In the genomic region with DNA sequence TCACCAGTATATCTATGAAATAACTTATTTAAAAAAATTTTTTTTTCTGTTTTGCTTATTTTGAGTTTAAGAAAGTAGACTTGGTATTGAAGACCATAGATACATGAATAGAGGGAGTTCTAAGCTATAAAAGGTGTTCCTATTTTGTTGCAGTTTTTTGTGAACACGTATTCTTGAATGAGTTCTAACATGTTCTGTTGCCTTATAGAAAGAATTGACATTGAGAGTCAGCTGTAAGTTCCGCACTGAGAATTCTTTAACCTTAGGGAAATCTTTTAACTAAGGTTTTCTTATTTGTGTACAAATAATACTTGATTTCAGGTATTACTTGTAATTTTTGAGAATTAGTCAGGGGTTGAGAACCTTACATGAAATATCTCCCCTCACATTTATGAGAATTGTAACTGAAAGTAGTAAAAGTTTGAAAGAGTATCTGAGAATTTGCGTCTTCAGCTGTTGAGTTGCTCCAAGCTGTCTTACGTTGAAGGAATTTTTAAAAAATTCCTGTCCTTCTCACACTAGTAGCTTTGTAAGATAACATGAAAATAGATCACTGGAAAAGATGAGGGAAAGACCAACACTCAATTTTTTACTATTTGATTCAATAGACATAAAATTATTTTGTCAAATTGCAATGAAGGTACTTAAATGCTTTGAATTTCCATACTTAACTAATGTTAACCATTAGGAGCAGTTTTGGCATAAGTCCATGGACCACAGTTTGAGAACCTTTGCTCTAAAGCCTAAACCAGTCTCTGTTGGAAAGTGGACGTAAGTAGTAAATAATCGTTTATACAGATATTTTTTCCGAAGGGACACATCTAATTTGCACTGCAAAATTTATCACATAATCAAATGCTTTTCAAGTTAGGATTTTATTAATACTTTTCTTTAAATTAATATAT, we compare ENCODE assay signal across 10 cellular contexts. TPM values are rescaled to one million over a fixed set of nuclear protein-coding genes. Genes with fewer than 3 reads are reported as not detected.
DNase-seq lines count a peak whose midpoint lies in the region; ATAC-seq, FAIRE-seq and TF ChIP-seq lines count a peak whose summit lies in the region.
"Had no signal": no experiment of that assay in that cellular context is flagged by ENCODE, and none has a peak within 500 bp of the region (broad histone marks: within the 10 kb centered on the region; RNA-seq: fewer than 3 reads in every experiment).

No MANE protein-coding gene starts in this region.

- peak overlapping the region; percentile 93 for H3K4me3 ChIP-seq in HUES64 (ENCODE audit: low read length)
- H3K4me3 ChIP-seq in GM12878 = peak overlapping the region; percentile 95
- H3K4me3 ChIP-seq in mucosa of stomach (ENCODE audit: low read length) = peak overlapping the region; percentile 27
- H3K4me3 ChIP-seq in lower leg skin (ENCODE audit: low read depth, poor library complexity, severe bottlenecking) = no peak overlapping the region

- TF ChIP-seq CTCF in CD14-positive monocyte (IDR thresholded peaks at IDR 0.05) (no peak), GM12878 (IDR thresholded peaks at IDR 0.05 in 2 of 3, conservative IDR thresholded peaks at IDR 0.05 in 1 of 3; ENCODE audit: control insufficient read depth in 2 of 3, extremely low read depth in 1 of 3, insufficient read depth in 1 of 3, low read depth in 3 of 3, low read length in 3 of 3) (no peak), lower leg skin (IDR thresholded peaks at IDR 0.05) (no peak)

- CTCF ChIA-PET in GM12878 (lab: Yijun Ruan, JAX) = interaction anchor here (0.9 to 1.6 kb wide), 4 partner anchors 11 to 464 kb away, joined by 3 to 6 read pairs (median 4); no protein-coding TSS in a partner anchor

- no peak for TF ChIP-seq EP300 in GM12878 (IDR thresholded peaks at IDR 0.05; ENCODE audit: borderline replicate concordance in 1 of 2, control insufficient read depth in 1 of 2, low read depth in 2 of 2, low read length in 2 of 2)

- peak overlapping the region in 2 of 7 donors; percentile 57 to 70 for H3K27ac Mint-ChIP-seq in CD14-positive monocyte

- H3K36me3 ChIP-seq in HUES64 (ENCODE audit: insufficient read depth, low read length) (peaks cover 26% of the 10 kb centered on the region), GM12878 (ENCODE audit: control insufficient read depth in 2 of 2, insufficient read depth in 2 of 2, low read length in 1 of 2) (peaks cover 0 to 3% of the 10 kb centered on the region in 2 experiments; a peak in 3 of 4 replicates), mucosa of stomach (ENCODE audit: control insufficient read depth, insufficient read depth, low read length) (no peaks in the 10 kb centered on the region)
- H3K36me3 ChIP-seq: colonic mucosa had no signal

- H3K27me3 ChIP-seq in HUES64 (ENCODE audit: insufficient read depth, low read length) (no peaks in the 10 kb centered on the region), GM12878 (replicated peaks in 1 of 2; ENCODE audit: control insufficient read depth in 2 of 2, insufficient read depth in 2 of 2, low read length in 1 of 2) (no peaks in the 10 kb centered on the region), mucosa of stomach (ENCODE audit: control insufficient read depth, insufficient read depth, low read length) (no peaks in the 10 kb centered on the region)
- H3K27me3 ChIP-seq: colonic mucosa had no signal

- POLR2A ChIA-PET in GM12878 (lab: Charles Lee) = no interaction called here

- H3K9me3 Mint-ChIP-seq in CD14-positive monocyte = no peaks in the 10 kb centered on the region

- peaks cover 19% of the 10 kb centered on the region in 2 donors for H3K36me3 Mint-ChIP-seq in CD14-positive monocyte

- peak overlapping the region; percentile 17 for H3K4me2 ChIP-seq in GM12878 (ENCODE audit: control insufficient read depth, insufficient read depth)

- H3K9me3 ChIP-seq in HUES64 (ENCODE audit: insufficient read depth, low read depth, low read length) (no peaks in the 10 kb centered on the region), GM12878 (replicated peaks; ENCODE audit: control insufficient read depth, insufficient read depth, low read length) (no peaks in the 10 kb centered on the region), mucosa of stomach (ENCODE audit: control insufficient read depth, low read length) (no peaks in the 10 kb centered on the region)
- H3K9me3 ChIP-seq: colonic mucosa had no signal

- DNase-seq in CD14-positive monocyte (ENCODE audit: low spot score) (no peak), GM12878 (ENCODE audit: low read depth, low spot score) (no peak), COLO829 (ENCODE audit: low spot score) (no peak), lower leg skin (ENCODE audit: low spot score in 2 of 2) (no peak), HK-2 (ENCODE audit: unreplicated experiment) (no peak), NCI-H345 (lab: John Stamatoyannopoulos, UW) (no peak)
- DNase-seq: colonic mucosa, NCI-H2107 had no signal

- no peak overlapping the region for H3K27ac ChIP-seq in HUES64 (ENCODE audit: low read depth, low read length)
- peak overlapping the region; percentile 33; the same call in 1 of the 2 replicates for H3K27ac ChIP-seq in GM12878 (ENCODE audit: control insufficient read depth, insufficient read depth)
- H3K27ac ChIP-seq: colonic mucosa had no signal

- H3K4me3 Mint-ChIP-seq in CD14-positive monocyte = peak overlapping the region; percentile 16 to 73

- H3K9ac ChIP-seq in HUES64 (ENCODE audit: low read depth, low read length) (no peak overlapping the region), GM12878 (ENCODE audit: control insufficient read depth, insufficient read depth, low read length) (peak overlapping the region; percentile 100), mucosa of stomach (ENCODE audit: low read length) (peak overlapping the region; percentile 98)

- no peak for ATAC-seq in GM12878

- peaks cover 99% of the 10 kb centered on the region for H3K79me2 ChIP-seq in GM12878 (ENCODE audit: control insufficient read depth, insufficient read depth, low read length)

- SMC1A ChIA-PET in GM12878 (lab: Charles Lee; ENCODE audit: uncharacterized antibody, unreplicated experiment) = interaction anchor here (2.1 kb wide), 1 partner anchor 45 kb away, joined by 9 read pairs; no protein-coding TSS in a partner anchor

- peaks cover 35% of the 10 kb centered on the region for H3K4me1 ChIP-seq in HUES64 (ENCODE audit: insufficient read depth, low read length)
- H3K4me1 ChIP-seq in GM12878 (ENCODE audit: control insufficient read depth, insufficient read depth, low read length) = no peaks in the 10 kb centered on the region; the same call in 1 of the 2 replicates
- no peaks in the 10 kb centered on the region for H3K4me1 ChIP-seq in mucosa of stomach (ENCODE audit: control insufficient read depth, insufficient read depth, low read length)
- H3K4me1 ChIP-seq: colonic mucosa had no signal

- RAD21 ChIA-PET in GM12878 (lab: Charles Lee; ENCODE audit: unreplicated experiment) = interaction anchor here (1.1 to 1.4 kb wide), 2 partner anchors 10 to 269 kb away, joined by 4 to 5 read pairs; no protein-coding TSS in a partner anchor

- WGBS in HUES64 = 86% methylated on average over 7 of the region's 7 CpGs
- 29% methylated on average over 7 of the region's 7 CpGs for WGBS in GM12878 (ENCODE audit: insufficient coverage, insufficient replicate concordance, low lambda C conversion rate, missing lambda C conversion rate)
- WGBS in lower leg skin, 2 donors = 31 to 37% methylated on average over 7 of the region's 7 CpGs

- intact Hi-C loops in CD14-positive monocyte (cut with micrococcal nuclease) = loop anchor here (5.0 to 10.0 kb wide), 3 partner anchors 167 to 525 kb away; a partner anchor contains a TSS
- intact Hi-C loops in GM12878 (cut with micrococcal nuclease; ENCODE audit: unreplicated experiment) = loop anchor here (5.0 to 10.0 kb wide), 4 partner anchors 167 to 515 kb away; a partner anchor contains a TSS
- intact Hi-C loops in lower leg skin (cut with DNase I; ENCODE audit: low total_unique reads) = no loop called here

- BruUV-seq in GM12878 (replicated peaks; lab: Mats Ljungman, UMichigan) = no TSS peak

- FAIRE-seq in GM12878 (lab: Jason Lieb, UNC) = no peak

- no peaks in the 10 kb centered on the region for H3K27me3 Mint-ChIP-seq in CD14-positive monocyte (ENCODE audit: low read depth in 3 of 3)

- no peak for TF ChIP-seq RAD21 in GM12878 (IDR thresholded peaks at IDR 0.05; ENCODE audit: insufficient read depth, low read depth, low read length)

- peaks cover 50% of the 10 kb centered on the region for H3K4me1 Mint-ChIP-seq in CD14-positive monocyte

- no peak overlapping the region for H2AFZ ChIP-seq in GM12878 (ENCODE audit: control insufficient read depth, low read depth, low read length)

- in situ Hi-C loops in GM12878 (cut with MboI) = no loop called here

- no peaks in the 10 kb centered on the region for H4K20me1 ChIP-seq in GM12878 (ENCODE audit: control insufficient read depth, insufficient read depth)

- TF ChIP-seq POLR2A in GM12878 (IDR thresholded peaks at IDR 0.05; ENCODE audit: low read depth, low read length) (no peak), lower leg skin (IDR thresholded peaks at IDR 0.05) (no peak)

TF ChIP-seq in GM12878, 131 proteins besides CTCF, POLR2A, EP300 and RAD21 (continues in another document):
- TF ChIP-seq TCF12 (IDR thresholded peaks at IDR 0.05; ENCODE audit: low read depth, low read length) (no peak), CREM (IDR thresholded peaks at IDR 0.05; ENCODE audit: low read depth) (no peak)

RNA-seq across cellular contexts. Expression of a gene that starts 3.8 kb away (rescaled TPM):
- 10 to 100 TPM; 61.0 to 61.8 TPM for polyA plus RNA-seq in CD14-positive monocyte
- polyA plus RNA-seq in HUES64 (2013, experiment 1 of 2) = 33.0 TPM
- 37.7 TPM for polyA plus RNA-seq in HUES64 (2013, experiment 2 of 2)
- total RNA-seq in GM12878 (2013; cell fraction: nucleolus; rRNA removed) = 45.5 and 51.4 TPM in 2 replicates
- 30.0 and 31.3 TPM in 2 replicates for total RNA-seq in GM12878 (2014; rRNA removed)
- 30.8 and 35.6 TPM in 2 replicates for total RNA-seq in GM12878 (2014; rRNA removed; fragmentation: Illumina TruSeq; extraction: Trizol)
- 50.5 and 51.2 TPM in 2 replicates for total RNA-seq in GM12878 (2021)
- polyA plus RNA-seq in GM12878 (2011; ENCODE audit: low read depth) = 21.9 TPM
- polyA plus RNA-seq in GM12878 (2011; rRNA removed) = 43.9 and 60.5 TPM in 2 replicates
- 18.2 and 22.1 TPM in 2 replicates for polyA plus RNA-seq in GM12878 (2011; cell fraction: cytosol; rRNA removed)
- polyA plus RNA-seq in GM12878 (2011; cell fraction: nucleus; rRNA removed) = 12.3 and 13.1 TPM in 2 replicates
- 19.5 and 28.2 TPM in 2 replicates for polyA plus RNA-seq in GM12878 (2012)
- polyA plus RNA-seq in GM12878 (2014; fragmentation: Illumina TruSeq; extraction: Trizol) = 35.1 and 41.1 TPM in 2 replicates
- 10 to 100 TPM in 1 of 2 experiments, 1 to 10 TPM in 1; 7.4 to 12.7 TPM for polyA plus RNA-seq in GM12878 (2014; fragmentation: Nextera tagmentation; extraction: Ambion mirVana)
- 29.9 and 31.8 TPM in 2 replicates for polyA plus RNA-seq in GM12878 (2014; rRNA removed)
- polyA plus RNA-seq in GM12878 (2016; fragmentation: Nextera tagmentation; extraction: Ambion mirVana) = 10 to 100 TPM; 50.0 to 56.1 TPM
- polyA minus RNA-seq in GM12878 (2011; rRNA and poly(A)+ RNA removed) = 31.1 and 33.7 TPM in 2 replicates
- 25.3 and 31.2 TPM in 2 replicates for polyA minus RNA-seq in GM12878 (2011; cell fraction: cytosol; rRNA and poly(A)+ RNA removed)
- polyA minus RNA-seq in GM12878 (2011; cell fraction: nucleus; rRNA and poly(A)+ RNA removed) = 18.7 and 32.1 TPM in 2 replicates
- 10 to 100 TPM; 41.3 to 66.1 (median 52.1) TPM for total RNA-seq in lower leg skin
